Comparison of ENCODE assay signal across 8 cellular contexts in the genomic region with DNA sequence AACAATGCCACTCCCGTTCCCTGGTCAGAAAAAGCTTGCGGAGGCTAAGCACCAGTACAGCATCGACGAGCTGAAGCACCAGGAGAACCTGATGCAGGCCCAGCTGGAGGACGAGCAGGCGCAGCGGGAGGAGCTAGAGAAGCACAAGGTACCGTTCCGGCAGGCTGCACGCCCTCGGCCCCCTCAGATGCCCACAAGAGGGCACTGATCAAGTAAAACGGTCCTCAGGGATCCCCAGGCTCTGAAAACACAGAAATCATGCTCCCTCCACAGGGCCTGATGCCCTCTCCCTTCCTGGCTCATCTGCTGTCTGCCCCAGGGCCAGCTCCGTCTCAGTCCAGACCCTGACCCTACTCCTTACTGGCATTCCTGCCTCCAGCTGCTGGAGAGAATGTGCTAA. TPM values are rescaled to one million over a fixed set of nuclear protein-coding genes. Genes with fewer than 3 reads are reported as not detected.
DNase-seq lines count a peak whose midpoint lies in the region; TF ChIP-seq lines count a peak whose summit lies in the region.

No MANE protein-coding gene starts in this region.

- peak; percentile 33 for DNase-seq in G401 (ENCODE audit: low spot score)
- peak; percentile 19 for DNase-seq in NCI-H226
- peak; percentile 45 for DNase-seq in choroid plexus epithelial cell (ENCODE audit: low read depth)
- peak; percentile 82 for DNase-seq in neural progenitor cell (ENCODE audit: low spot score)
- no peak for DNase-seq in OCI-M2 (lab: John Stamatoyannopoulos, UW; ENCODE audit: unreplicated experiment)
- no peak for DNase-seq in NCI-H446 treated with DMSO at 0.1 percent for 48 hours (lab: John Stamatoyannopoulos, UW)
- DNase-seq in NCI-H128 (lab: John Stamatoyannopoulos, UW; ENCODE audit: unreplicated experiment) = no peak
- DNase-seq in activated effector memory CD4-positive, alpha-beta T cell treated with Interleukin-2 at 50 U/mL for 16 hours = no peak

- H3K4me3 Mint-ChIP-seq in neural progenitor cell = no peak overlapping the region

- H2AFZ ChIP-seq in neural progenitor cell (replicated peaks) = peak overlapping the region; percentile 76

- H3K79me2 ChIP-seq in neural progenitor cell (ENCODE audit: low read depth) = no peaks in the 10 kb centered on the region

- H4K20me1 ChIP-seq in neural progenitor cell (ENCODE audit: low read depth) = no peaks in the 10 kb centered on the region

- H3K9ac ChIP-seq in neural progenitor cell = no peak overlapping the region

- H3K27me3 Mint-ChIP-seq in neural progenitor cell (ENCODE audit: insufficient read depth, low read depth) = peaks cover 4% of the 10 kb centered on the region

- no peaks in the 10 kb centered on the region for H3K4me1 ChIP-seq in neural progenitor cell

- no peak overlapping the region for H3K27ac ChIP-seq in neural progenitor cell

- no peaks in the 10 kb centered on the region for H3K9me3 Mint-ChIP-seq in neural progenitor cell

- H3K9me3 ChIP-seq in neural progenitor cell (ENCODE audit: low read depth) = no peaks in the 10 kb centered on the region

- H3K27me3 ChIP-seq in neural progenitor cell = no peaks in the 10 kb centered on the region

- H3K36me3 Mint-ChIP-seq in neural progenitor cell = no peaks in the 10 kb centered on the region

- peaks cover 8% of the 10 kb centered on the region for H3K4me1 Mint-ChIP-seq in neural progenitor cell

- TF ChIP-seq CTCF in choroid plexus epithelial cell (conservative IDR thresholded peaks at IDR 0.05; ENCODE audit: low read depth, low read length) (peak; percentile 51), neural progenitor cell (IDR thresholded peaks at IDR 0.05) (peak; percentile 60)

- no peaks in the 10 kb centered on the region for H3F3A ChIP-seq in neural progenitor cell (ENCODE audit: low read depth)

- H3K4me3 ChIP-seq in choroid plexus epithelial cell (ENCODE audit: low read depth, low read length) = no peak overlapping the region
- H3K4me3 ChIP-seq in neural progenitor cell = no peak overlapping the region

- H3K4me2 ChIP-seq in neural progenitor cell = no peak overlapping the region

- in situ Hi-C loops in G401 (cut with HindIII; ENCODE audit: low sequenced_read_pairs) = no loop called here

- H3K36me3 ChIP-seq in neural progenitor cell = no peaks in the 10 kb centered on the region

- H3K27ac Mint-ChIP-seq in neural progenitor cell = peak overlapping the region; percentile 50

RNA-seq across cellular contexts. Expression of a gene that starts 21.6 kb away (rescaled TPM):
- 0.31 and 1.0 TPM in 2 replicates for total RNA-seq in G401 (2014; rRNA removed; shearing (Covaris generic))
- 0.07 and 0.81 TPM in 2 replicates for total RNA-seq in neural progenitor cell (ENCODE audit: low replicate concordance)

RNA-seq across cellular contexts. Expression of a gene that starts 22.1 kb away (rescaled TPM):
- 57.1 and 77.1 TPM in 2 replicates for total RNA-seq in G401 (2014; rRNA removed; shearing (Covaris generic))
- 4.3 and 6.5 TPM in 2 replicates for total RNA-seq in neural progenitor cell (ENCODE audit: low replicate concordance)

RNA-seq across cellular contexts. Expression of a gene that starts 44.7 kb away (rescaled TPM):
- 78.5 and 84.5 TPM in 2 replicates for total RNA-seq in G401 (2014; rRNA removed; shearing (Covaris generic))
- total RNA-seq in neural progenitor cell (ENCODE audit: low replicate concordance) = 9.6 and 17.5 TPM in 2 replicates

RNA-seq across cellular contexts. Expression of a gene that starts 44.9 kb away (rescaled TPM):
- total RNA-seq in G401 (2014; rRNA removed; shearing (Covaris generic)) = 6.7 and 10.8 TPM in 2 replicates
- total RNA-seq in neural progenitor cell (ENCODE audit: low replicate concordance) = 10.6 and 15.1 TPM in 2 replicates

Comparison
In these comparisons a context has a peak if more than half of its experiments do, and no peak if none do; other contexts are left out.
1. DNase-seq: peak in G401 (single experiment), NCI-H226 (single experiment), choroid plexus epithelial cell (single experiment) and neural progenitor cell (single experiment); none in OCI-M2 (single experiment), NCI-H446 treated with DMSO at 0.1 percent for 48 hours (single experiment), NCI-H128 (single experiment) and activated effector memory CD4-positive, alpha-beta T cell treated with Interleukin-2 at 50 U/mL for 16 hours (single experiment).